ENCODE assay signal across 27 cellular contexts in genomic region chr20:64253443-64253842, GRCh38.
"Had no signal": no experiment of that assay in that cellular context is flagged by ENCODE, and none has a peak within 500 bp of the region (broad histone marks: within the 10 kb centered on the region; RNA-seq: fewer than 3 reads in every experiment).

No MANE protein-coding gene starts in this region.

- H3K9me3 ChIP-seq: spleen, thyroid gland had no signal

- H3K4me3 ChIP-seq: spleen, thyroid gland had no signal

- DNase-seq: activated CD4-positive, alpha-beta T cell treated with anti-CD3 and anti-CD28 coated beads, Interleukin-2, amount 10 ng/mL, durations not matched to agents 7 days and 5 days; activated CD4-positive, CD25-positive, alpha-beta regulatory T cell treated with anti-CD3 and anti-CD28 coated beads, Interleukin-2, amount 50 U/mL, for 72 hours; activated CD8-positive, alpha-beta memory T cell treated with anti-CD3 and anti-CD28 coated beads, Interleukin-2, amount 10 ng/mL, durations not matched to agents 7 days and 5 days; activated CD8-positive, alpha-beta T cell treated with anti-CD3 and anti-CD28 coated beads for 36 hours; activated gamma-delta T cell treated with Interleukin-2 at 50 U/mL for 16 hours; activated T-cell treated with anti-CD3 and anti-CD28 coated beads for 4 hours; anterior cingulate cortex; brain microvascular endothelial cell; caudate nucleus; dermis blood vessel endothelial cell; effector CD8-positive, alpha-beta T cell; foreskin keratinocyte; immature natural killer cell; left ventricle myocardium superior; mammary epithelial cell; midbrain; nephron progenitor cell; nucleus accumbens; spleen; stimulated activated CD4-positive, alpha-beta T cell treated with anti-CD3 and anti-CD28 coated beads, Interleukin-4, amount 100 ng/mL, for 24 hours; substantia nigra; T-helper 1 cell; thyroid gland; WERI-Rb-1 had no signal

- H3K36me3 Mint-ChIP-seq: activated CD8-positive, alpha-beta memory T cell treated with anti-CD3 and anti-CD28 coated beads, Interleukin-2, amount 10 ng/mL, durations not matched to agents 7 days and 5 days; activated naive CD4-positive, alpha-beta T cell treated with anti-CD3 and anti-CD28 coated beads, Interleukin-2, amount 50 U/mL, for 24 hours; immature natural killer cell had no signal

- H3K4me3 Mint-ChIP-seq: activated CD4-positive, alpha-beta T cell treated with anti-CD3 and anti-CD28 coated beads, Interleukin-2, amount 10 ng/mL, durations not matched to agents 7 days and 5 days; activated CD8-positive, alpha-beta memory T cell treated with anti-CD3 and anti-CD28 coated beads, Interleukin-2, amount 10 ng/mL, durations not matched to agents 7 days and 5 days; nephron progenitor cell; stimulated activated naive CD8-positive, alpha-beta T cell treated with anti-CD3 and anti-CD28 coated beads, Interleukin-15, Interleukin-2, amounts not matched to agents 100 ng/mL and 50 ng/mL, for 24 hours had no signal

- H3K27me3 Mint-ChIP-seq: activated naive CD4-positive, alpha-beta T cell treated with anti-CD3 and anti-CD28 coated beads, Interleukin-2, amount 50 U/mL, for 24 hours had no signal

- H3K9me3 Mint-ChIP-seq: activated CD4-positive, alpha-beta T cell treated with anti-CD3 and anti-CD28 coated beads, Interleukin-2, amount 10 ng/mL, durations not matched to agents 7 days and 5 days; activated CD8-positive, alpha-beta T cell treated with anti-CD3 and anti-CD28 coated beads for 36 hours; activated naive CD4-positive, alpha-beta T cell treated with anti-CD3 and anti-CD28 coated beads, Interleukin-2, amount 50 U/mL, for 24 hours; immature natural killer cell; nephron progenitor cell; stimulated activated naive CD8-positive, alpha-beta T cell treated with anti-CD3 and anti-CD28 coated beads, Interleukin-15, Interleukin-2, amounts not matched to agents 100 ng/mL and 50 ng/mL, for 24 hours had no signal

- ATAC-seq: activated CD8-positive, alpha-beta memory T cell treated with anti-CD3 and anti-CD28 coated beads, Interleukin-2, amount 10 ng/mL, durations not matched to agents 7 days and 5 days; activated CD8-positive, alpha-beta T cell treated with anti-CD3 and anti-CD28 coated beads for 36 hours; foreskin keratinocyte; left ventricle myocardium superior had no signal

- H3K27ac ChIP-seq: brain microvascular endothelial cell, foreskin keratinocyte, spleen, thyroid gland, WERI-Rb-1 had no signal

- H3K36me3 ChIP-seq: brain microvascular endothelial cell, spleen, thyroid gland, WERI-Rb-1 had no signal

- H3K27ac Mint-ChIP-seq: activated CD8-positive, alpha-beta memory T cell treated with anti-CD3 and anti-CD28 coated beads, Interleukin-2, amount 10 ng/mL, durations not matched to agents 7 days and 5 days; activated CD8-positive, alpha-beta T cell treated with anti-CD3 and anti-CD28 coated beads for 36 hours; activated naive CD4-positive, alpha-beta T cell treated with anti-CD3 and anti-CD28 coated beads, Interleukin-2, amount 50 U/mL, for 24 hours; nephron progenitor cell; stimulated activated naive CD8-positive, alpha-beta T cell treated with anti-CD3 and anti-CD28 coated beads, Interleukin-15, Interleukin-2, amounts not matched to agents 100 ng/mL and 50 ng/mL, for 24 hours had no signal

- H3K27me3 ChIP-seq: thyroid gland had no signal

- FAIRE-seq: TTC549 had no signal
